ENCODE assay signal across 8 cellular contexts in genomic region chr11:65415499-65416340, GRCh38. TPM values are rescaled to one million over a fixed set of nuclear protein-coding genes. Genes with fewer than 3 reads are reported as not detected.
DNase-seq lines count a peak whose midpoint lies in the region; ATAC-seq and TF ChIP-seq lines count a peak whose summit lies in the region.

No MANE protein-coding gene starts in this region.

- no peaks in the 10 kb centered on the region for H3K27me3 Mint-ChIP-seq in T-helper 17 cell

- H3K27ac Mint-ChIP-seq in T-helper 17 cell: peak overlapping the region; percentile 100

- H3K4me3 ChIP-seq in GM12865 (ENCODE audit: low read depth, low read length) (peak overlapping the region; percentile 20; the same call in 1 of the 2 replicates), fibroblast of villous mesenchyme (ENCODE audit: low read depth, low read length) (peak overlapping the region; percentile 38), retinal pigment epithelial cell (ENCODE audit: low read length) (peak overlapping the region; percentile 40)

- H3K9me3 ChIP-seq in T-helper 17 cell (ENCODE audit: control insufficient read depth, low read length, poor library complexity, severe bottlenecking): no peaks in the 10 kb centered on the region

- no peaks in the 10 kb centered on the region for H3K36me3 Mint-ChIP-seq in T-helper 17 cell (ENCODE audit: low read depth)

- H3K4me3 Mint-ChIP-seq in T-helper 17 cell: peak overlapping the region; percentile 100

- ATAC-seq in T-helper 17 cell: no peak

- peaks cover 44% of the 10 kb centered on the region for H3K4me1 Mint-ChIP-seq in T-helper 17 cell

- TF ChIP-seq CTCF in GM12865 (IDR thresholded peaks at IDR 0.05; ENCODE audit: insufficient read depth, low read depth, low read length, missing control alignments) (no peak), fibroblast of villous mesenchyme (IDR thresholded peaks at IDR 0.05; ENCODE audit: insufficient read depth, low read depth, low read length) (no peak), retinal pigment epithelial cell (conservative IDR thresholded peaks at IDR 0.05; ENCODE audit: low read depth, low read length) (no peak)

- DNase-seq in GM12865 (ENCODE audit: low read depth) (no peak), T-helper 17 cell (no peak), fibroblast of villous mesenchyme (ENCODE audit: low read depth) (no peak), retinal pigment epithelial cell (ENCODE audit: low read depth) (no peak), NCI-H510A (lab: John Stamatoyannopoulos, UW) (no peak), GOT3 (lab: John Stamatoyannopoulos, UW) (no peak), NCI-H2029 (lab: John Stamatoyannopoulos, UW) (no peak), AG08395 (ENCODE audit: low spot score) (no peak)

RNA-seq across cellular contexts. Expression of gene NEAT1, which starts 6.9 kb away (rescaled TPM):
- 100 to 1,000 TPM; 554 to 555 TPM for total RNA-seq in T-helper 17 cell
- 413 and 487 TPM in 2 replicates for total RNA-seq in fibroblast of villous mesenchyme

RNA-seq across cellular contexts. Expression of gene FRMD8, which starts 29.3 kb away (rescaled TPM):
- total RNA-seq in T-helper 17 cell: 10 to 100 TPM; 29.2 to 37.5 TPM
- 44.5 and 60.6 TPM in 2 replicates for total RNA-seq in fibroblast of villous mesenchyme

RNA-seq across cellular contexts. Expression of gene SLC25A45, which starts 33.3 kb away (rescaled TPM):
- 10 to 100 TPM; 57.7 to 61.6 TPM for total RNA-seq in T-helper 17 cell
- total RNA-seq in fibroblast of villous mesenchyme: 1.7 and 2.9 TPM in 2 replicates

Comparison
In these comparisons a context has a peak if more than half of its experiments do, and no peak if none do; other contexts are left out.
1. RNA of gene SLC25A45, which starts 33.3 kb away (total RNA-seq): 57.7 to 61.6 TPM in T-helper 17 cell; 1.7 to 2.9 TPM in fibroblast of villous mesenchyme; every median in the first group is over 10 times any median in the second.
2. Peak in every context shown above with its lines, with median percentiles within 50 percentile points of each other: H3K4me3 ChIP-seq.